In the genomic region with DNA sequence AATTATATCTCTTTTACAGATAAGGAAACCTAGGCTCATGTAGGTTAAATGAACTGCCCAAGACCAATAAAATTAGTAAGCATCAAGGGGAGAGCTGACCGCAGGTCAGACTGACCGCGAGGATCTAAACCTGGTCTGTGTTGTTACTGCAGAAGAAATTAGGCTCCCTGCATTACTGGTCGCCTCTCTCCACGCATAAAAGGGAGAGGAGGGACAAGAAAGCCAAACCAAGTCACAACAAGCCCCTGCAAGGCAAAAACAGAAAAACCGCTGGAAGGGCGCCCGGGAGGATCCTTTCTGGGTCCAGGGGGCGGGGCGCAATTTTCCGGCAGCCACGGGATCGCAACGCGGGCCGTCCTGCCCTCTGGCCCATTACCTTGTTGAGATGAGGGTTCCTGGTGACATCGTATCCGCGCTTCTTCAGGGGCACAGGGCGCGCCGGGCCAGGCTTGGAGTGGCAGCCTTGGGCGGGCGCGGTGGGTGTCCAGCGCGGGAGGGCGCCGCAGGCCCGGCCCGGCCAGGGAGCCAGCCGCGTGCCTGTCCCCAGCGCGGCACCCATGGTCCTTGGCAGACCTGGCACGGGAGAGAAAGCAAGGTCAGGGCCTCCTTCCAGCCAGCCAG, we compare ENCODE assay signal across 1 cellular context.
TF ChIP-seq lines count a peak whose summit lies in the region.

No MANE protein-coding gene starts in this region.

TF ChIP-seq in IMR-90, 13 proteins besides CTCF, POLR2A, EP300 and RAD21 (continued from another document):
- TF ChIP-seq, protein P1, sequence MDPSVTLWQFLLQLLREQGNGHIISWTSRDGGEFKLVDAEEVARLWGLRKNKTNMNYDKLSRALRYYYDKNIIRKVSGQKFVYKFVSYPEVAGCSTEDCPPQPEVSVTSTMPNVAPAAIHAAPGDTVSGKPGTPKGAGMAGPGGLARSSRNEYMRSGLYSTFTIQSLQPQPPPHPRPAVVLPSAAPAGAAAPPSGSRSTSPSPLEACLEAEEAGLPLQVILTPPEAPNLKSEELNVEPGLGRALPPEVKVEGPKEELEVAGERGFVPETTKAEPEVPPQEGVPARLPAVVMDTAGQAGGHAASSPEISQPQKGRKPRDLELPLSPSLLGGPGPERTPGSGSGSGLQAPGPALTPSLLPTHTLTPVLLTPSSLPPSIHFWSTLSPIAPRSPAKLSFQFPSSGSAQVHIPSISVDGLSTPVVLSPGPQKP (IDR thresholded peaks at IDR 0.05; ENCODE audit: borderline replicate concordance, low read depth, low read length): no peak
- TF ChIP-seq RCOR1 (IDR thresholded peaks at IDR 0.05; ENCODE audit: insufficient replicate concordance, low read length) (no peak), CEBPB (IDR thresholded peaks at IDR 0.05; ENCODE audit: low read depth, low read length) (no peak), CHD1 (IDR thresholded peaks at IDR 0.05; ENCODE audit: low read depth, low read length) (no peak), BHLHE40 (IDR thresholded peaks at IDR 0.05; ENCODE audit: low read depth, low read length) (no peak), MXI1 (IDR thresholded peaks at IDR 0.05; ENCODE audit: borderline replicate concordance, low read depth, low read length) (no peak)
- TF ChIP-seq, protein P2, sequence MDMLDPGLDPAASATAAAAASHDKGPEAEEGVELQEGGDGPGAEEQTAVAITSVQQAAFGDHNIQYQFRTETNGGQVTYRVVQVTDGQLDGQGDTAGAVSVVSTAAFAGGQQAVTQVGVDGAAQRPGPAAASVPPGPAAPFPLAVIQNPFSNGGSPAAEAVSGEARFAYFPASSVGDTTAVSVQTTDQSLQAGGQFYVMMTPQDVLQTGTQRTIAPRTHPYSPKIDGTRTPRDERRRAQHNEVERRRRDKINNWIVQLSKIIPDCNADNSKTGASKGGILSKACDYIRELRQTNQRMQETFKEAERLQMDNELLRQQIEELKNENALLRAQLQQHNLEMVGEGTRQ (IDR thresholded peaks at IDR 0.05; ENCODE audit: low read depth, low read length): no peak
